25 cellular contexts compared by ENCODE assay signal in the genomic region with DNA sequence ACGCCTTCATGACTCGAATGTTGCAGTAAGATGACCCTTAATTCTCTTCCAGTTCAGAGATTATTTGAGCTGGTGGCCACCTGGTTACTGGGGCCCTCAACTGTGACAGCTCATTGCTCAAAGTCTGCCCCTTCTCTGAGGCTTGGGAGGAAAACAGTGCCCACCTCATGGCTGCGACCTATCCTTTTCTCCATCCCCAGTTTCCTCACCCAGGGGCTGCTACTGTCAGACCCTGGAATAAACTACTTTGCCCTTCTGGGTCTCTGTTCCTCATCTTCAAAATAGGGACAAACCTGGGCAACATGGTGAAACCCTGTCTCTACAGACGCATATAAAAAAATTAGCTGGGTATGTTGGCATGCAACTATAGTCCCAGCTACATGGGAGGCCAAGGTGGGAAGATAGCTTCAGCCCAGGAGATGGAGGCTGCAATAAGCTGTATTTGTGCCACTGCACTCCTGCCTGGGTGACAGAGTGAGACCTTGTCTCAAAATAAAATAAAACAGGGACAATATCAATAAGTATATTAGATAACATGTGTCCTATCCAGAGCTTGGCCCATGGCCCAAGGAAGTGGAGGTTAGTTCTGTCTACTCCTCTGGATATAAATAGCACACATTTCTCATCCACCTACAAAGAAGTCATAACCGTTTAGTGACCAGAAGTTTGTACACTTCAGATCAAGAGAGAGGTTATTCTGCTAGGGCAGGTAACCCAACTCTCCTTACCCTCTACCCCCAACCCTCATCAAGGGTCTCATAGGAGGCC. TPM values are rescaled to one million over a fixed set of nuclear protein-coding genes. Genes with fewer than 3 reads are reported as not detected.
DNase-seq lines count a peak whose midpoint lies in the region; ATAC-seq and TF ChIP-seq lines count a peak whose summit lies in the region.
"Had no signal": no experiment of that assay in that cellular context is flagged by ENCODE, and none has a peak within 500 bp of the region (broad histone marks: within the 10 kb centered on the region; RNA-seq: fewer than 3 reads in every experiment).

No MANE protein-coding gene starts in this region.

- no peak overlapping the region for H3K27ac ChIP-seq in BLaER1 treated with 17β-estradiol and CSF1 and Interleukin-3, amounts not matched to agents 10 nM and 100 nM
- H3K27ac ChIP-seq in esophagus muscularis mucosa (replicated peaks in 1 of 4) (peak overlapping the region; percentile 95 to 98 (median 96)), lung (ENCODE audit: low read depth in 1 of 2, low read length in 1 of 2) (peak overlapping the region; percentile 76 to 86), skeletal muscle tissue (ENCODE audit: low read depth, low read length) (peak overlapping the region; percentile 82)
- H3K27ac ChIP-seq: right lobe of liver had no signal

- H3K4me1 ChIP-seq in BLaER1 treated with 17β-estradiol and CSF1 and Interleukin-3, amounts not matched to agents 10 nM and 100 nM: peaks cover 16 to 81% (median 74%) of the 10 kb centered on the region in 10 experiments
- H3K4me1 ChIP-seq in esophagus muscularis mucosa (peaks cover 59 to 69% (median 66%) of the 10 kb centered on the region in 4 donors), lung (ENCODE audit: control insufficient read depth in 2 of 2, insufficient read depth in 2 of 2, low read length in 2 of 2) (peaks cover 3 to 27% of the 10 kb centered on the region in 2 donors), skeletal muscle tissue (ENCODE audit: control insufficient read depth in 3 of 3, insufficient read depth in 3 of 3, low read length in 3 of 3) (peaks cover 43 to 48% (median 46%) of the 10 kb centered on the region in 3 donors)

- DNase-seq in esophagus muscularis mucosa (ENCODE audit: extremely low spot score) (no peak), lung (ENCODE audit: low spot score) (no peak), NK-92 (lab: John Stamatoyannopoulos, UW; ENCODE audit: unreplicated experiment) (no peak), NCI-H748 (lab: John Stamatoyannopoulos, UW; ENCODE audit: unreplicated experiment) (no peak)
- no peak for DNase-seq in activated naive CD4-positive, alpha-beta T cell (lab: John Stamatoyannopoulos, UW)
- DNase-seq: activated CD4-positive, alpha-beta T cell treated with anti-CD3 and anti-CD28 coated beads, Interleukin-2, amount 10 ng/mL, durations not matched to agents 24 days and 14 days; activated effector memory CD4-positive, alpha-beta T cell treated with anti-CD3 and anti-CD28 coated beads, Interleukin-2, amount 50 U/mL, for 16 hours; central memory CD4-positive, alpha-beta T cell; effector CD4-positive, alpha-beta T cell; hippocampal formation; Kasumi-1; NCI-H1092; NCI-H526; right lobe of liver; SHP77 treated with DMSO at 0.1 percent for 48 hours; stimulated activated CD4-positive, alpha-beta T cell treated with anti-CD3 and anti-CD28 coated beads, Interleukin-2, amount 100 ng/mL, for 24 hours; stimulated activated naive CD8-positive, alpha-beta T cell treated with anti-CD3 and anti-CD28 coated beads, Interleukin-15, amount 100 ng/mL, for 72 hours; T-cell had no signal

- no peaks in the 10 kb centered on the region for H3K36me3 ChIP-seq in BLaER1 treated with 17β-estradiol and CSF1 and Interleukin-3, amounts not matched to agents 10 nM and 100 nM
- H3K36me3 ChIP-seq in esophagus muscularis mucosa (no peaks in the 10 kb centered on the region), lung (ENCODE audit: control insufficient read depth in 2 of 2, insufficient read depth in 2 of 2, low read length in 2 of 2) (no peaks in the 10 kb centered on the region), skeletal muscle tissue (ENCODE audit: control insufficient read depth in 3 of 3, insufficient read depth in 3 of 3, low read length in 3 of 3) (no peaks in the 10 kb centered on the region)
- H3K36me3 ChIP-seq: right lobe of liver had no signal

- peaks cover 0 to 24% (median 8%) of the 10 kb centered on the region in 11 experiments; a peak in 10 of 22 replicates for H3K9me3 ChIP-seq in BLaER1 treated with 17β-estradiol and CSF1 and Interleukin-3, amounts not matched to agents 10 nM and 100 nM (replicated peaks in 1 of 11)
- H3K9me3 ChIP-seq in esophagus muscularis mucosa (no peaks in the 10 kb centered on the region), lung (ENCODE audit: control insufficient read depth in 2 of 2, insufficient read depth in 1 of 2, low read length in 1 of 2) (no peaks in the 10 kb centered on the region), skeletal muscle tissue (ENCODE audit: control insufficient read depth in 3 of 3, low read length in 3 of 3) (no peaks in the 10 kb centered on the region)
- H3K9me3 ChIP-seq: right lobe of liver had no signal

- TF ChIP-seq EP300 in esophagus muscularis mucosa (IDR thresholded peaks at IDR 0.05): no peak

- peak overlapping the region in 8 of 11 experiments; percentile 2 to 94 (median 88); a peak in 16 of 22 replicates for H3K4me2 ChIP-seq in BLaER1 treated with 17β-estradiol and CSF1 and Interleukin-3, amounts not matched to agents 10 nM and 100 nM

- 66% methylated on average over 5 of the region's 5 CpGs for WGBS in esophagus muscularis mucosa
- 75 to 76% methylated on average over 5 of the region's 5 CpGs for WGBS in lung, 2 donors

- TF ChIP-seq CTCF in esophagus muscularis mucosa (IDR thresholded peaks at IDR 0.05): no peak
- no peak for TF ChIP-seq CTCF in lung (IDR thresholded peaks at IDR 0.05; ENCODE audit: control extremely low read depth, extremely low read depth)

- no peak for TF ChIP-seq POLR2A in esophagus muscularis mucosa (IDR thresholded peaks at IDR 0.05; ENCODE audit: low read depth)

- peaks cover 10 to 27% (median 16%) of the 10 kb centered on the region in 11 experiments; a peak in 19 of 22 replicates for H3K27me3 ChIP-seq in BLaER1 treated with 17β-estradiol and CSF1 and Interleukin-3, amounts not matched to agents 10 nM and 100 nM
- H3K27me3 ChIP-seq in esophagus muscularis mucosa: no peaks in the 10 kb centered on the region
- no peaks in the 10 kb centered on the region for H3K27me3 ChIP-seq in lung (ENCODE audit: control insufficient read depth, insufficient read depth)
- H3K27me3 ChIP-seq in skeletal muscle tissue (ENCODE audit: control insufficient read depth in 3 of 3, insufficient read depth in 3 of 3, low read length in 3 of 3): peaks cover 3 to 16% (median 13%) of the 10 kb centered on the region in 3 donors

- ATAC-seq in lung (ENCODE audit: insufficient read depth, low FRiP score) (no peak), HG03457 (IDR thresholded peaks at IDR 0.05; ENCODE audit: unreplicated experiment) (no peak)
- ATAC-seq: stimulated activated naive CD8-positive, alpha-beta T cell treated with anti-CD3 and anti-CD28 coated beads, Interleukin-15, amount 100 ng/mL, for 72 hours; T-cell had no signal

- no peaks in the 10 kb centered on the region; a peak in 1 of 22 replicates for H4K20me1 ChIP-seq in BLaER1 treated with 17β-estradiol and CSF1 and Interleukin-3, amounts not matched to agents 10 nM and 100 nM

- intact Hi-C loops in esophagus muscularis mucosa (cut with DNase I): no loop called here

- H3K4me3 ChIP-seq in BLaER1 treated with 17β-estradiol and CSF1 and Interleukin-3, amounts not matched to agents 10 nM and 100 nM: no peak overlapping the region
- H3K4me3 ChIP-seq in esophagus muscularis mucosa: no peak overlapping the region
- H3K4me3 ChIP-seq in lung: no peak overlapping the region
- peak overlapping the region in 1 of 3 donors; percentile 1 for H3K4me3 ChIP-seq in skeletal muscle tissue (ENCODE audit: low read length in 3 of 3)
- H3K4me3 ChIP-seq: right lobe of liver had no signal

- no peak overlapping the region for H3K9ac ChIP-seq in BLaER1 treated with 17β-estradiol and CSF1 and Interleukin-3, amounts not matched to agents 10 nM and 100 nM
- no peak overlapping the region for H3K9ac ChIP-seq in skeletal muscle tissue (ENCODE audit: low read depth in 1 of 3, low read length in 3 of 3)

RNA-seq across cellular contexts. Expression of a gene that starts 2.2 kb away (rescaled TPM):
- total RNA-seq in esophagus muscularis mucosa: 100 to 1,000 TPM; 123 to 216 (median 198) TPM
- 10 to 100 TPM; 31.6 to 75.7 TPM for total RNA-seq in lung
- 10 to 100 TPM; 13.8 to 14.8 TPM for polyA plus RNA-seq in lung
- total RNA-seq in skeletal muscle tissue: 15.1 TPM
- total RNA-seq: activated CD4-positive, alpha-beta T cell treated with anti-CD3 and anti-CD28 coated beads, Interleukin-2, amount 10 ng/mL, durations not matched to agents 24 days and 14 days; OCI-LY7 had no signal
- polyA plus RNA-seq: CD14-positive monocyte, keratinocyte had no signal

RNA-seq across cellular contexts. Expression of a gene that starts 6.6 kb away (rescaled TPM):
- under 1 TPM in 1 of 4 donors, not detected in 3; 0.17 TPM for total RNA-seq in esophagus muscularis mucosa
- under 1 TPM; 0.21 to 0.23 TPM for total RNA-seq in lung
- polyA plus RNA-seq in lung: under 1 TPM; 0.04 to 0.14 TPM
- total RNA-seq in skeletal muscle tissue: 1.6 TPM
- total RNA-seq: activated CD4-positive, alpha-beta T cell treated with anti-CD3 and anti-CD28 coated beads, Interleukin-2, amount 10 ng/mL, durations not matched to agents 24 days and 14 days; H1; OCI-LY7; right lobe of liver; T-cell had no signal
- polyA plus RNA-seq: CD14-positive monocyte, H1, keratinocyte had no signal

RNA-seq across cellular contexts. Expression of a gene that starts 24.8 kb away (rescaled TPM):
- total RNA-seq in esophagus muscularis mucosa (not detected), lung (1 to 10 TPM in 1 of 2 donors, under 1 TPM in 1; 0.85 to 3.0 TPM), skeletal muscle tissue (0.52 TPM)
- 1 to 10 TPM in 1 of 2 donors, under 1 TPM in 1; 0.98 to 7.3 TPM for polyA plus RNA-seq in lung
- total RNA-seq: activated CD4-positive, alpha-beta T cell treated with anti-CD3 and anti-CD28 coated beads, Interleukin-2, amount 10 ng/mL, durations not matched to agents 24 days and 14 days; H1; OCI-LY7; T-cell had no signal
- polyA plus RNA-seq: CD14-positive monocyte, H1, keratinocyte had no signal

RNA-seq across cellular contexts. Expression of a gene that starts 40.5 kb away (rescaled TPM):
- total RNA-seq in esophagus muscularis mucosa (10 to 100 TPM; 26.3 to 29.9 (median 29.4) TPM), lung (10 to 100 TPM; 14.4 to 15.0 TPM), skeletal muscle tissue (6.8 TPM)
- polyA plus RNA-seq in lung: 1 to 10 TPM; 5.0 to 8.2 TPM

RNA-seq across cellular contexts. Expression of a gene that starts 45.0 kb away (rescaled TPM):
- 1 to 10 TPM; 1.2 to 7.5 (median 2.2) TPM for total RNA-seq in esophagus muscularis mucosa
- total RNA-seq in lung: 1 to 10 TPM; 4.7 to 5.4 TPM
- 1 to 10 TPM in 1 of 2 donors, under 1 TPM in 1; 0.96 to 2.2 TPM for polyA plus RNA-seq in lung
- 2.1 TPM for total RNA-seq in skeletal muscle tissue
- polyA plus RNA-seq: CD14-positive monocyte had no signal

Comparison
In these comparisons a context has a peak if more than half of its experiments do, and no peak if none do; other contexts are left out.
1. H3K27ac ChIP-seq: peak in esophagus muscularis mucosa (4 of 4), lung (2 of 2) and skeletal muscle tissue (single experiment); none in BLaER1 treated with 17β-estradiol and CSF1 and Interleukin-3, amounts not matched to agents 10 nM and 100 nM (0 of 11).